18 cellular contexts compared by ENCODE assay signal in the genomic region with DNA sequence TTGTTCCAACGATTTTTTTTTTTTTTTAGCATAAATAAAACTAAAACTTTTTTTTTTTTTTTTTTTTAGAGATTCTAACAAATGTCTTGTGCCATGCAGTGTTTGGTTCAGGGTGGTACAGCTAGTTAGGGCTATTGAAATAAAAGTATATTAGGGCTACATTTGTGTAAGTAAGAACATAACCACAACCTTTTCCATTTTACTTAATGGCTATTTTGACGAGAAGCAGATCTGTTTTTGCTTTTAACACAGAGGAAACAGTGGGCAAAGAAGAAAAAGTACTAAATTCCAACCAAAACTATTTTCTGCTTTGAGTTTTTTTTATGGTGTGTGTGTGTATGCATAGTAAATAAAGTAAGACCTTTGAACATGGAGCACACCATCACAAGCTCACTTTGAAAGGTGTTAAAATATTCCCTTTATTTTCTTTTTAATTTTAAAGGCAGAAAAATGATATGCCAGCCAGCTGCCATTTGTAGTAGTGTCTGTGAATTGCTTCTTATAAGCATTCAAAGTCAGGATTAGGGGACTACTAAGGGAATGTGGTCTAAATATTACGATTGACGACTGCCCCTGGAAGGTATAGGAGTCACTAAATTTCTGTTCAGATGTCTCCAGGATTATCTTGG. TPM values are rescaled to one million over a fixed set of nuclear protein-coding genes. Genes with fewer than 3 reads are reported as not detected.
DNase-seq lines count a peak whose midpoint lies in the region; ATAC-seq, FAIRE-seq and TF ChIP-seq lines count a peak whose summit lies in the region.
"Had no signal": no experiment of that assay in that cellular context is flagged by ENCODE, and none has a peak within 500 bp of the region (broad histone marks: within the 10 kb centered on the region; RNA-seq: fewer than 3 reads in every experiment).

No MANE protein-coding gene starts in this region.

- H3K79me2 ChIP-seq in HepG2 (ENCODE audit: insufficient read depth, low read length) = no peaks in the 10 kb centered on the region

- no peaks in the 10 kb centered on the region for H3K36me3 Mint-ChIP-seq in progenitor cell of endocrine pancreas (ENCODE audit: insufficient read depth)
- H3K36me3 Mint-ChIP-seq in activated CD4-positive, alpha-beta T cell treated with anti-CD3 and anti-CD28 coated beads, Interleukin-2, amount 10 ng/mL, durations not matched to agents 7 days and 5 days (ENCODE audit: low read depth) = no peaks in the 10 kb centered on the region
- H3K36me3 Mint-ChIP-seq: immature natural killer cell had no signal

- no peaks in the 10 kb centered on the region for H3K27me3 Mint-ChIP-seq in progenitor cell of endocrine pancreas
- H3K27me3 Mint-ChIP-seq in activated CD4-positive, alpha-beta T cell treated with anti-CD3 and anti-CD28 coated beads, Interleukin-2, amount 10 ng/mL, durations not matched to agents 7 days and 5 days = peaks cover 42% of the 10 kb centered on the region

- H3K27ac ChIP-seq in right lobe of liver (peak overlapping the region; percentile 90 to 98 (median 95)), HepG2 (ENCODE audit: extremely low read length, insufficient read depth, low read length) (no peak overlapping the region), vagina (peak overlapping the region; percentile 88)
- H3K27ac ChIP-seq: SK-N-MC, VCaP had no signal

- H3K4me2 ChIP-seq in HepG2 (ENCODE audit: low read depth, low read length) = no peak overlapping the region

- H3K9ac ChIP-seq in HepG2 (ENCODE audit: insufficient read depth, low read depth, low read length) = no peak overlapping the region

- no peak for TF ChIP-seq RAD21 in HepG2 (CRISPR knock-in tag; IDR thresholded peaks at IDR 0.05)

- no peaks in the 10 kb centered on the region for H3K9me3 ChIP-seq in right lobe of liver
- H3K9me3 ChIP-seq in HepG2 (ENCODE audit: low read length) = no peaks in the 10 kb centered on the region
- H3K9me3 ChIP-seq in vagina = no peaks in the 10 kb centered on the region
- H3K9me3 ChIP-seq: MG63 had no signal

- H3K4me3 Mint-ChIP-seq in progenitor cell of endocrine pancreas (ENCODE audit: low read depth) = peak overlapping the region; percentile 95
- H3K4me3 Mint-ChIP-seq in activated CD4-positive, alpha-beta T cell treated with anti-CD3 and anti-CD28 coated beads, Interleukin-2, amount 10 ng/mL, durations not matched to agents 7 days and 5 days = no peak overlapping the region
- H3K4me3 Mint-ChIP-seq: central memory CD8-positive, alpha-beta T cell; immature natural killer cell had no signal

- no peak for ATAC-seq in right lobe of liver
- no peak for ATAC-seq in HepG2
- ATAC-seq: HCT116 had no signal

- no peak for TF ChIP-seq CTCF in right lobe of liver (IDR thresholded peaks at IDR 0.05)
- no peak for TF ChIP-seq CTCF in HepG2 (CRISPR knock-in tag; IDR thresholded peaks at IDR 0.05)
- no peak for TF ChIP-seq CTCF in fibroblast of pulmonary artery (IDR thresholded peaks at IDR 0.05; ENCODE audit: low read length, missing control alignments)
- TF ChIP-seq CTCF in progenitor cell of endocrine pancreas (IDR thresholded peaks at IDR 0.05; ENCODE audit: unreplicated experiment) = no peak
- TF ChIP-seq CTCF in vagina (IDR thresholded peaks at IDR 0.05) = no peak

- peaks cover 54% of the 10 kb centered on the region for H3K4me1 Mint-ChIP-seq in progenitor cell of endocrine pancreas (ENCODE audit: low read depth)
- peaks cover 3% of the 10 kb centered on the region for H3K4me1 Mint-ChIP-seq in activated CD4-positive, alpha-beta T cell treated with anti-CD3 and anti-CD28 coated beads, Interleukin-2, amount 10 ng/mL, durations not matched to agents 7 days and 5 days
- H3K4me1 Mint-ChIP-seq: central memory CD8-positive, alpha-beta T cell had no signal

- no TSS peak for BruUV-seq in HepG2 (replicated peaks; lab: Mats Ljungman, UMichigan)

- H3K27ac Mint-ChIP-seq in progenitor cell of endocrine pancreas = peak overlapping the region; percentile 81
- no peak overlapping the region for H3K27ac Mint-ChIP-seq in activated CD4-positive, alpha-beta T cell treated with anti-CD3 and anti-CD28 coated beads, Interleukin-2, amount 10 ng/mL, durations not matched to agents 7 days and 5 days
- H3K27ac Mint-ChIP-seq: immature natural killer cell had no signal

- H3K9me3 Mint-ChIP-seq in progenitor cell of endocrine pancreas (ENCODE audit: low read depth) = no peaks in the 10 kb centered on the region
- H3K9me3 Mint-ChIP-seq in activated CD4-positive, alpha-beta T cell treated with anti-CD3 and anti-CD28 coated beads, Interleukin-2, amount 10 ng/mL, durations not matched to agents 7 days and 5 days = no peaks in the 10 kb centered on the region
- H3K9me3 Mint-ChIP-seq: central memory CD8-positive, alpha-beta T cell; immature natural killer cell had no signal

- intact Hi-C loops in right lobe of liver (cut with DNase I) = no loop called here
- intact Hi-C loops in HepG2 (cut with micrococcal nuclease; ENCODE audit: unreplicated experiment) = loop anchor here (10.0 kb wide), 1 partner anchor 164 kb away; no protein-coding TSS in a partner anchor
- intact Hi-C loops in vagina (cut with DNase I) = no loop called here

- TF ChIP-seq POLR2A in right lobe of liver (IDR thresholded peaks at IDR 0.05) (no peak), HepG2 (IDR thresholded peaks at IDR 0.05; ENCODE audit: insufficient read depth in 1 of 2, low read depth in 2 of 2, low read length in 2 of 2) (no peak), vagina (IDR thresholded peaks at IDR 0.05) (no peak)

- DNase-seq in right lobe of liver (no peak), HepG2 (ENCODE audit: low spot score) (no peak), fibroblast of pulmonary artery (ENCODE audit: low read depth) (peak; percentile 17), progenitor cell of endocrine pancreas (ENCODE audit: low spot score, unreplicated experiment) (no peak), vagina (ENCODE audit: extremely low spot score in 2 of 2) (no peak), glomerular visceral epithelial cell (ENCODE audit: extremely low spot score) (no peak)
- no peak for DNase-seq in activated CD4-positive, alpha-beta T cell treated with anti-CD3 and anti-CD28 coated beads, Interleukin-2, amount 50 U/mL, for 1 hour
- DNase-seq in activated CD4-positive, alpha-beta T cell treated with anti-CD3 and anti-CD28 coated beads, Interleukin-2, amount 10 ng/mL, durations not matched to agents 7 days and 5 days = no peak
- DNase-seq: activated naive CD4-positive, alpha-beta T cell; immature natural killer cell; MG63; substantia nigra had no signal

- peaks cover 0 to 21% (median 3%) of the 10 kb centered on the region in 4 donors for H3K4me1 ChIP-seq in right lobe of liver
- H3K4me1 ChIP-seq in HepG2 (ENCODE audit: insufficient read depth, low read length) = peaks cover 40% of the 10 kb centered on the region
- H3K4me1 ChIP-seq in vagina = peaks cover 25% of the 10 kb centered on the region

- no peaks in the 10 kb centered on the region for H3K36me3 ChIP-seq in right lobe of liver
- no peaks in the 10 kb centered on the region for H3K36me3 ChIP-seq in HepG2 (replicated peaks in 1 of 2; ENCODE audit: control insufficient read depth in 1 of 2, insufficient read depth in 2 of 2, low read length in 2 of 2)
- H3K36me3 ChIP-seq in vagina = no peaks in the 10 kb centered on the region
- H3K36me3 ChIP-seq: MG63 had no signal

- POLR2A ChIA-PET in HepG2 (lab: Yijun Ruan, JAX) = no interaction called here
- POLR2A ChIA-PET in activated CD4-positive, alpha-beta T cell treated with anti-CD3 and anti-CD28 coated beads, Interleukin-2, amount 10 ng/mL, durations not matched to agents 7 days and 5 days (lab: Charles Lee) = no interaction called here

- in situ Hi-C loops in HepG2 (cut with HindIII; ENCODE audit: extremely low pct_ligation_motif_present, low pct_unique_long_range_greater_than_20kb) = no loop called here

- CTCF ChIA-PET in HepG2 (lab: Yijun Ruan, JAX; ENCODE audit: low intra/inter-chr PET ratio, low total read pairs) = no interaction called here
- CTCF ChIA-PET in activated CD4-positive, alpha-beta T cell treated with anti-CD3 and anti-CD28 coated beads, Interleukin-2, amount 10 ng/mL, durations not matched to agents 7 days and 5 days (lab: Charles Lee) = no interaction called here

- H3K4me3 ChIP-seq in right lobe of liver (peak overlapping the region in 1 of 3 donors; percentile 61), HepG2 (replicated peaks in 1 of 3; ENCODE audit: insufficient read depth in 1 of 3, low read depth in 2 of 3, low read length in 3 of 3) (no peak overlapping the region), fibroblast of pulmonary artery (replicated peaks; ENCODE audit: low read depth, low read length) (peak overlapping the region; percentile 70), vagina (peak overlapping the region; percentile 8 to 53)
- H3K4me3 ChIP-seq: MG63, SK-N-MC, skin epidermis had no signal

- no peaks in the 10 kb centered on the region for H4K20me1 ChIP-seq in HepG2 (ENCODE audit: insufficient read depth, low read length)

- no peak for TF ChIP-seq EP300 in HepG2 (IDR thresholded peaks at IDR 0.05; ENCODE audit: low read depth in 2 of 2, low read length in 2 of 2)
- no peak for TF ChIP-seq EP300 in HepG2 (CRISPR knock-in tag; IDR thresholded peaks at IDR 0.05; ENCODE audit: borderline replicate concordance)

- WGBS in right lobe of liver (ENCODE audit: insufficient coverage, low coverage, low lambda C conversion rate, missing lambda C conversion rate) = 33% methylated on average over 4 of the region's 4 CpGs
- 10% methylated on average over 4 of the region's 4 CpGs for WGBS in HepG2 (ENCODE audit: low lambda C conversion rate)

- FAIRE-seq in HepG2 (lab: Jason Lieb, UNC) = no peak

- H3K27me3 ChIP-seq in right lobe of liver (no peaks in the 10 kb centered on the region), HepG2 (ENCODE audit: control insufficient read depth in 1 of 2, insufficient read depth in 2 of 2, low read length in 2 of 2) (peaks cover 0 to 32% of the 10 kb centered on the region in 2 experiments; a peak in 4 of 5 replicates), vagina (no peaks in the 10 kb centered on the region)
- H3K27me3 ChIP-seq: MG63 had no signal

- no peak overlapping the region for H2AFZ ChIP-seq in HepG2 (ENCODE audit: low read length)

RNA-seq across cellular contexts. Expression of gene RARB, which starts 3.0 kb away (rescaled TPM):
- total RNA-seq in right lobe of liver (1 to 10 TPM; 1.2 to 2.8 (median 2.1) TPM), HepG2 (2016; rRNA removed; fragmentation: Illumina TruSeq; extraction: Trizol) (not detected in 2 replicates), progenitor cell of endocrine pancreas (26.3 and 30.0 TPM in 2 replicates), vagina (15.0 TPM)
- total RNA-seq in HepG2 (2016; cell fraction: cytosol; rRNA removed; fragmentation: Illumina TruSeq; extraction: Trizol; ENCODE audit: low read depth) = not detected in 2 replicates
- total RNA-seq in HepG2 (2016; cell fraction: insoluble cytoplasmic fraction; rRNA removed; fragmentation: Illumina TruSeq; extraction: Trizol) = not detected in 2 replicates
- not detected in 2 replicates for total RNA-seq in HepG2 (2016; cell fraction: membrane; rRNA removed; fragmentation: Illumina TruSeq; extraction: Trizol)
- total RNA-seq in HepG2 (2016; cell fraction: nucleus; rRNA removed; fragmentation: Illumina TruSeq; extraction: Trizol) = not detected in 2 replicates
- polyA plus RNA-seq in HepG2 (2011; rRNA removed) = 0.16 TPM in 1 of 2 replicates, not detected in the other
- polyA plus RNA-seq in HepG2 (2011; cell fraction: cytosol; rRNA removed) = 0.04 TPM in 1 of 2 replicates, not detected in the other
- 0.05 TPM in 1 of 2 replicates, not detected in the other for polyA plus RNA-seq in HepG2 (2011; cell fraction: nucleus; rRNA removed)
- polyA plus RNA-seq in HepG2 (2012) = 0.07 TPM in 1 of 2 replicates, not detected in the other
- not detected in 2 replicates for polyA plus RNA-seq in HepG2 (2016; cell fraction: cytosol; fragmentation: Illumina TruSeq; extraction: Trizol; ENCODE audit: low read depth)
- polyA plus RNA-seq in HepG2 (2016; cell fraction: insoluble cytoplasmic fraction; fragmentation: Illumina TruSeq; extraction: Trizol; ENCODE audit: low read depth) = not detected in 2 replicates
- polyA plus RNA-seq in HepG2 (2016; cell fraction: membrane; fragmentation: Illumina TruSeq; extraction: Trizol; ENCODE audit: low read depth) = not detected in 2 replicates
- polyA plus RNA-seq in HepG2 (2016; cell fraction: nucleus; fragmentation: Illumina TruSeq; extraction: Trizol; ENCODE audit: insufficient read depth, low read depth) = not detected in 2 replicates
- not detected in 2 replicates for polyA minus RNA-seq in HepG2 (2011; rRNA and poly(A)+ RNA removed; ENCODE audit: low replicate concordance)
- polyA minus RNA-seq in HepG2 (2011; cell fraction: cytosol; rRNA and poly(A)+ RNA removed) = not detected in 2 replicates
- 0.26 and 0.75 TPM in 2 replicates for polyA minus RNA-seq in HepG2 (2011; cell fraction: nucleus; rRNA and poly(A)+ RNA removed)
- total RNA-seq in activated CD4-positive, alpha-beta T cell treated with anti-CD3 and anti-CD28 coated beads, Interleukin-2, amount 10 ng/mL, durations not matched to agents 7 days and 5 days = not detected
- total RNA-seq: HT-29 had no signal

Comparison
In these comparisons a context has a peak if more than half of its experiments do, and no peak if none do; other contexts are left out.
1. H3K4me3 ChIP-seq: peak in fibroblast of pulmonary artery (single experiment) and vagina (2 of 2); none in HepG2 (0 of 3).